In the genomic region with DNA sequence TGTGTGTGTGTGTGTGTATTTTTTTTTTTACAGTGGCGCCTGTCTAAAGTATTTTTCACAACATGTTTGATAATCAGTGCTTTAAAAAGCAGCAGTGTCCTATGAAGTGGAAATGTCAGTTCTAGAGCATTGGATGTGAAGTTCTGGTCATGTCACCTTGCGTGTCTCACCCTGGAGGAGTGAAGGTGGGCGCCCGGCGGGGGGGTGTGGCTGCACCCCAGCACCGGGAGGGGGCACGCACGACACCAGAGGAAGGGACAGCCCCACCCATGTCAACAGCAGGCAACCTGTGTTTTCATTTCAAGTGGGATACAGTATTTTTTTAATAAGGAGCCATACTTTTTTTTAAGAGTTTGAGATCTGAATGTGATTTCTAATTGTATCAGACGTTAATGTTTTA, we compare ENCODE assay signal across 21 cellular contexts. TPM values are rescaled to one million over a fixed set of nuclear protein-coding genes. Genes with fewer than 3 reads are reported as not detected.
A peak's percentile ranks its signal among the peaks of the same experiment; 100 is the strongest.
DNase-seq lines count a peak whose midpoint lies in the region; ATAC-seq and TF ChIP-seq lines count a peak whose summit lies in the region.
"Had no signal": no experiment of that assay in that cellular context is flagged by ENCODE, and none has a peak within 500 bp of the region (broad histone marks: within the 10 kb centered on the region; RNA-seq: fewer than 3 reads in every experiment).

No MANE protein-coding gene starts in this region.

- H4K8ac ChIP-seq in mesenchymal stem cell (ENCODE audit: low read length) = no peak overlapping the region

- no peak overlapping the region for H2BK15ac ChIP-seq in mesenchymal stem cell (ENCODE audit: low read depth, poor library complexity, severe bottlenecking)

- TF ChIP-seq CTCF in Caco-2 (IDR thresholded peaks at IDR 0.05; ENCODE audit: insufficient read depth in 1 of 2, low read depth in 1 of 2, low read length in 1 of 2, severe bottlenecking in 1 of 2, unreplicated experiment in 1 of 2) (no peak), gastroesophageal sphincter (IDR thresholded peaks at IDR 0.05) (no peak)

- H3K4me2 ChIP-seq in mesenchymal stem cell (ENCODE audit: low read length, poor library complexity, severe bottlenecking) = no peak overlapping the region

- H2AFZ ChIP-seq in mesenchymal stem cell (ENCODE audit: low read depth, low read length) = no peak overlapping the region

- H2BK12ac ChIP-seq in mesenchymal stem cell (ENCODE audit: low read length in 2 of 2) = no peak overlapping the region

- DNase-seq in T-helper 1 cell (no peak), Caco-2 (no peak), T1000 (lab: John Stamatoyannopoulos, UW) (no peak), NCI-H2227 treated with DMSO at 0.1 percent for 48 hours (lab: John Stamatoyannopoulos, UW) (no peak), mesenchymal stem cell (no peak)
- DNase-seq: CD4-positive, CD25-positive, alpha-beta regulatory T cell; DMS79 treated with DMSO at 0.1 percent for 48 hours; MV-4-11; NCI-H1417; NCI-H187 treated with DMSO at 0.1 percent for 48 hours; NCI-H446; NK-92 treated with Interleukin-12 subunit alpha and Interleukin-12 subunit beta, amount 100 ng/mL, for 24 hours; RPMI8226 had no signal

- no peak overlapping the region for H4K91ac ChIP-seq in mesenchymal stem cell (ENCODE audit: low read length)

- H3K36me3 Mint-ChIP-seq in T-helper 1 cell treated with Interleukin-12 subunit alpha and Interleukin-12 subunit beta and Interleukin-4 antibody, amounts not matched to agents 30 μg/mL and 1 μg/mL, for 36 hours (ENCODE audit: low read depth) = peaks cover 4% of the 10 kb centered on the region
- peaks cover 33% of the 10 kb centered on the region for H3K36me3 Mint-ChIP-seq in Caco-2 (ENCODE audit: insufficient read depth, unreplicated experiment)
- H3K36me3 Mint-ChIP-seq in stimulated activated memory B cell treated with anti-CD40 and anti-IgM and Interleukin-4, amounts not matched to agents 10 μg/mL and 1 μg/mL and 100 μg/mL, for 72 hours = no peaks in the 10 kb centered on the region
- H3K36me3 Mint-ChIP-seq: CD4-positive, CD25-positive, alpha-beta regulatory T cell; IgD-negative memory B cell had no signal

- peaks cover 42% of the 10 kb centered on the region for H3K79me1 ChIP-seq in mesenchymal stem cell (replicated peaks; ENCODE audit: low read length, poor library complexity, severe bottlenecking)

- H3K27ac Mint-ChIP-seq in T-helper 1 cell treated with Interleukin-12 subunit alpha and Interleukin-12 subunit beta and Interleukin-4 antibody, amounts not matched to agents 30 μg/mL and 1 μg/mL, for 36 hours = peak overlapping the region; percentile 49
- no peak overlapping the region for H3K27ac Mint-ChIP-seq in Caco-2 (ENCODE audit: unreplicated experiment)
- peak overlapping the region; percentile 10 for H3K27ac Mint-ChIP-seq in stimulated activated memory B cell treated with anti-CD40 and anti-IgM and Interleukin-4, amounts not matched to agents 10 μg/mL and 1 μg/mL and 100 μg/mL, for 72 hours
- H3K27ac Mint-ChIP-seq: B cell had no signal

- POLR2A ChIA-PET in Caco-2 (lab: Charles Lee) = no interaction called here

- H2AK5ac ChIP-seq in mesenchymal stem cell (ENCODE audit: low read length, severe bottlenecking) = no peak overlapping the region

- peak overlapping the region in 3 of 4 donors; percentile 72 to 90 (median 86) for H3K27ac ChIP-seq in gastroesophageal sphincter
- no peak overlapping the region for H3K27ac ChIP-seq in mesenchymal stem cell (ENCODE audit: low read length, poor library complexity, severe bottlenecking)
- H3K27ac ChIP-seq: 22Rv1, HL-60 had no signal

- H3K27me3 ChIP-seq in Caco-2 (replicated peaks; ENCODE audit: control insufficient read depth, insufficient read depth, low read length) (no peaks in the 10 kb centered on the region), gastroesophageal sphincter (no peaks in the 10 kb centered on the region), mesenchymal stem cell (ENCODE audit: control insufficient read depth in 1 of 2, insufficient read depth in 1 of 2, low read length in 2 of 2) (no peaks in the 10 kb centered on the region)

- no peak overlapping the region for H3K4me3 Mint-ChIP-seq in T-helper 1 cell treated with Interleukin-12 subunit alpha and Interleukin-12 subunit beta and Interleukin-4 antibody, amounts not matched to agents 30 μg/mL and 1 μg/mL, for 36 hours
- peak overlapping the region; percentile 21 for H3K4me3 Mint-ChIP-seq in Caco-2 (ENCODE audit: unreplicated experiment)
- no peak overlapping the region for H3K4me3 Mint-ChIP-seq in stimulated activated memory B cell treated with anti-CD40 and anti-IgM and Interleukin-4, amounts not matched to agents 10 μg/mL and 1 μg/mL and 100 μg/mL, for 72 hours
- H3K4me3 Mint-ChIP-seq: B cell had no signal

- H3K14ac ChIP-seq in mesenchymal stem cell (ENCODE audit: low read length in 2 of 2) = no peak overlapping the region

- H3K4ac ChIP-seq in mesenchymal stem cell (ENCODE audit: low read depth in 1 of 2, low read length in 2 of 2) = no peak overlapping the region

- WGBS in gastroesophageal sphincter (ENCODE audit: low coverage in 1 of 2), 2 donors = 59 to 83% methylated on average over 1 to 6 of the region's 9 CpGs
- WGBS in mesenchymal stem cell = 97% methylated on average over 6 of the region's 9 CpGs

- H3K9me3 ChIP-seq in Caco-2 (no peaks in the 10 kb centered on the region), gastroesophageal sphincter (no peaks in the 10 kb centered on the region), mesenchymal stem cell (ENCODE audit: control insufficient read depth, low read length) (no peaks in the 10 kb centered on the region)

- BruUV-seq in Caco-2 (replicated peaks; lab: Mats Ljungman, UMichigan) = no TSS peak

- H3K23ac ChIP-seq in mesenchymal stem cell (ENCODE audit: low read length in 2 of 2) = no peak overlapping the region

- H2BK120ac ChIP-seq in mesenchymal stem cell (ENCODE audit: low read depth, low read length) = no peak overlapping the region

- no peaks in the 10 kb centered on the region for H3K9me3 Mint-ChIP-seq in T-helper 1 cell treated with Interleukin-12 subunit alpha and Interleukin-12 subunit beta and Interleukin-4 antibody, amounts not matched to agents 30 μg/mL and 1 μg/mL, for 36 hours
- no peaks in the 10 kb centered on the region for H3K9me3 Mint-ChIP-seq in Caco-2 (ENCODE audit: unreplicated experiment)
- H3K9me3 Mint-ChIP-seq in stimulated activated memory B cell treated with anti-CD40 and anti-IgM and Interleukin-4, amounts not matched to agents 10 μg/mL and 1 μg/mL and 100 μg/mL, for 72 hours = no peaks in the 10 kb centered on the region
- H3K9me3 Mint-ChIP-seq: IgD-negative memory B cell had no signal

- peaks cover 13% of the 10 kb centered on the region for H3K4me1 Mint-ChIP-seq in T-helper 1 cell treated with Interleukin-12 subunit alpha and Interleukin-12 subunit beta and Interleukin-4 antibody, amounts not matched to agents 30 μg/mL and 1 μg/mL, for 36 hours (ENCODE audit: low read depth)
- peaks cover 13% of the 10 kb centered on the region for H3K4me1 Mint-ChIP-seq in Caco-2 (ENCODE audit: low read depth, unreplicated experiment)
- H3K4me1 Mint-ChIP-seq in stimulated activated memory B cell treated with anti-CD40 and anti-IgM and Interleukin-4, amounts not matched to agents 10 μg/mL and 1 μg/mL and 100 μg/mL, for 72 hours = peaks cover 19% of the 10 kb centered on the region

- 0 out of 2 replicates have a peak, but pooled peaks cover 11% of the 10 kb centered on the region for H3K4me1 ChIP-seq in Caco-2
- H3K4me1 ChIP-seq in gastroesophageal sphincter = peaks cover 0 to 65% (median 24%) of the 10 kb centered on the region in 3 donors
- H3K4me1 ChIP-seq in mesenchymal stem cell (ENCODE audit: control insufficient read depth, insufficient read depth, low read depth, low read length) = peaks cover 4% of the 10 kb centered on the region

- CTCF ChIA-PET in Caco-2 (lab: Charles Lee) = no interaction called here

- H3K36me3 ChIP-seq in Caco-2 (ENCODE audit: control insufficient read depth, insufficient read depth, low read length) (no peaks in the 10 kb centered on the region), gastroesophageal sphincter (peaks cover 0 to 19% of the 10 kb centered on the region in 2 donors), mesenchymal stem cell (ENCODE audit: control insufficient read depth in 1 of 2, insufficient read depth in 2 of 2, low read depth in 1 of 2, low read length in 2 of 2) (peaks cover 29 to 47% of the 10 kb centered on the region in 2 experiments)

- no peak for TF ChIP-seq EP300 in gastroesophageal sphincter (IDR thresholded peaks at IDR 0.05)

- no peak for TF ChIP-seq POLR2A in gastroesophageal sphincter (IDR thresholded peaks at IDR 0.05)

- no peak overlapping the region for H3K18ac ChIP-seq in mesenchymal stem cell (ENCODE audit: low read depth in 1 of 2, low read length in 2 of 2)

- no peak for ATAC-seq in gastroesophageal sphincter
- no peak for ATAC-seq in stimulated activated memory B cell treated with anti-CD40 and anti-IgM and Interleukin-4, amounts not matched to agents 10 μg/mL and 1 μg/mL and 100 μg/mL, for 72 hours
- ATAC-seq: HCT116 had no signal

- no peak overlapping the region for H3K9ac ChIP-seq in mesenchymal stem cell (ENCODE audit: low read length)

- no peak overlapping the region for H3K4me3 ChIP-seq in Caco-2 (ENCODE audit: low read depth, low read length)
- no peak overlapping the region for H3K4me3 ChIP-seq in gastroesophageal sphincter
- H3K4me3 ChIP-seq in mesenchymal stem cell (ENCODE audit: insufficient read depth in 1 of 2, low read depth in 1 of 2, low read length in 2 of 2) = no peak overlapping the region

- H3K27me3 Mint-ChIP-seq in T-helper 1 cell treated with Interleukin-12 subunit alpha and Interleukin-12 subunit beta and Interleukin-4 antibody, amounts not matched to agents 30 μg/mL and 1 μg/mL, for 36 hours (ENCODE audit: low read depth) = no peaks in the 10 kb centered on the region
- H3K27me3 Mint-ChIP-seq in Caco-2 (ENCODE audit: insufficient read depth, unreplicated experiment) = no peaks in the 10 kb centered on the region
- H3K27me3 Mint-ChIP-seq in stimulated activated memory B cell treated with anti-CD40 and anti-IgM and Interleukin-4, amounts not matched to agents 10 μg/mL and 1 μg/mL and 100 μg/mL, for 72 hours = no peaks in the 10 kb centered on the region
- H3K27me3 Mint-ChIP-seq: B cell, IgD-negative memory B cell had no signal

- intact Hi-C loops in Caco-2 (cut with micrococcal nuclease; ENCODE audit: unreplicated experiment) = no loop called here

- no peak overlapping the region for H2BK5ac ChIP-seq in mesenchymal stem cell (ENCODE audit: low read depth, low read length, poor library complexity, severe bottlenecking)

RNA-seq across cellular contexts. Expression of a gene that starts 4.5 kb away (rescaled TPM):
- total RNA-seq in Caco-2 (2022) (64.7 and 66.8 TPM in 2 replicates), gastroesophageal sphincter (10 to 100 TPM; 13.0 to 33.9 (median 26.8) TPM)
- polyA plus RNA-seq in mesenchymal stem cell (2013, experiment 1 of 2) = 30.2 TPM
- 30.0 TPM for polyA plus RNA-seq in mesenchymal stem cell (2013, experiment 2 of 2)
